In the genomic region with DNA sequence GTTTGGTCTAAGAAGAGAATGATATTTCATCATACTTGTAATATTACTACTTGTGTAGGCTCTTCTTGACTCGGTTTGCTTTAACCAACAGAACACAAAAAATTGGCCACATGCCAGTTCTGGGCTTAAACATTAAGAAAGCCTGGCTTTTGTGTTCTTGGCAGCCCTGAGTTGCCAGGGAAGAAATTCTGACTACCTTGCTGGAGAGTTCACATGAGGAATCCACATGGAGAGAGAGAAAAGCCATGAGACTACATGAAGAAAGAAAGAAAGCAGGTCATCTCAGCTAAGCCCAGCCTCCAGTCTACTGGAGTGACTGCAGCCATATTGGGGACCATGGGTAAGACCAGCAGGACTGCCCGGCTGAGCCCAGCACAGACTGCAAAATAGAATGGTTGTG, we compare ENCODE assay signal across 18 cellular contexts.
DNase-seq lines count a peak whose midpoint lies in the region; ATAC-seq and TF ChIP-seq lines count a peak whose summit lies in the region.
"Had no signal": no experiment of that assay in that cellular context is flagged by ENCODE, and none has a peak within 500 bp of the region (broad histone marks: within the 10 kb centered on the region; RNA-seq: fewer than 3 reads in every experiment).

No MANE protein-coding gene starts in this region.

- in situ Hi-C loops in ACHN (cut with HindIII; ENCODE audit: low pct_ligation_motif_present, low pct_unique_long_range_greater_than_20kb, low sequenced_read_pairs) = no loop called here

- intact Hi-C loops in left lung (cut with DNase I) = no loop called here
- intact Hi-C loops in activated T-helper 1 cell treated with anti-CD3 and anti-CD28 coated beads, Interleukin-12 subunit alpha, Interleukin-12 subunit beta, Interleukin-2, Interleukin-4 antibody, amounts not matched to agents 30 ng/mL and 10 ng/mL and 1 ng/mL, durations not matched to agents 14 hours and 24 hours and 36 hours (cut with micrococcal nuclease) = no loop called here

- no peak overlapping the region for H3K4me3 ChIP-seq in LNCaP clone FGC (ENCODE audit: low read depth, low read length)
- H3K4me3 ChIP-seq in choroid plexus epithelial cell (ENCODE audit: low read depth, low read length) = no peak overlapping the region
- no peak overlapping the region for H3K4me3 ChIP-seq in left lung
- H3K4me3 ChIP-seq: BLaER1, pancreas, thoracic aorta had no signal

- H3K27me3 Mint-ChIP-seq in activated T-helper 1 cell treated with anti-CD3 and anti-CD28 coated beads, Interleukin-12 subunit alpha, Interleukin-12 subunit beta, Interleukin-2, Interleukin-4 antibody, amounts not matched to agents 30 ng/mL and 10 ng/mL and 1 ng/mL, durations not matched to agents 14 hours and 24 hours and 36 hours (ENCODE audit: insufficient read depth) = no peaks in the 10 kb centered on the region
- H3K27me3 Mint-ChIP-seq: activated T-cell treated with anti-CD3 and anti-CD28 coated beads, Interleukin-2, amount 50 U/mL, for 24 hours had no signal

- H3K36me3 Mint-ChIP-seq in activated T-helper 1 cell treated with anti-CD3 and anti-CD28 coated beads, Interleukin-12 subunit alpha, Interleukin-12 subunit beta, Interleukin-2, Interleukin-4 antibody, amounts not matched to agents 30 ng/mL and 10 ng/mL and 1 ng/mL, durations not matched to agents 14 hours and 24 hours and 36 hours (ENCODE audit: low read depth) = peaks cover 7% of the 10 kb centered on the region

- TF ChIP-seq CTCF in LNCaP clone FGC (IDR thresholded peaks at IDR 0.05; ENCODE audit: control insufficient read depth, extremely low read depth, insufficient read depth) (no peak), choroid plexus epithelial cell (conservative IDR thresholded peaks at IDR 0.05; ENCODE audit: low read depth, low read length) (no peak), left lung (IDR thresholded peaks at IDR 0.05) (no peak)

- peaks cover 10% of the 10 kb centered on the region for H3K9me3 Mint-ChIP-seq in activated T-helper 1 cell treated with anti-CD3 and anti-CD28 coated beads, Interleukin-12 subunit alpha, Interleukin-12 subunit beta, Interleukin-2, Interleukin-4 antibody, amounts not matched to agents 30 ng/mL and 10 ng/mL and 1 ng/mL, durations not matched to agents 14 hours and 24 hours and 36 hours
- H3K9me3 Mint-ChIP-seq: activated T-cell treated with anti-CD3 and anti-CD28 coated beads, Interleukin-2, amount 50 U/mL, for 24 hours; T-helper 2 cell treated with Interferon-gamma antibody and Interleukin-4, amounts not matched to agents 5 μg/mL and 100 μg/mL, for 36 hours had no signal

- H3K9me3 ChIP-seq in left lung = no peaks in the 10 kb centered on the region
- H3K9me3 ChIP-seq: BLaER1, pancreas, thoracic aorta had no signal

- ATAC-seq in left lung (peak; percentile 52), GM21619 (IDR thresholded peaks at IDR 0.05; ENCODE audit: unreplicated experiment) (no peak), HG02884 (IDR thresholded peaks at IDR 0.05; ENCODE audit: unreplicated experiment) (no peak)
- ATAC-seq: HCT116, Right ventricle myocardium inferior had no signal

- no peaks in the 10 kb centered on the region for H3K4me1 ChIP-seq in left lung
- H3K4me1 ChIP-seq: pancreas had no signal

- H3K27ac ChIP-seq in left lung = no peak overlapping the region
- H3K27ac ChIP-seq: BLaER1, pancreas, thoracic aorta had no signal

- no peak overlapping the region for H3K27ac Mint-ChIP-seq in activated T-helper 1 cell treated with anti-CD3 and anti-CD28 coated beads, Interleukin-12 subunit alpha, Interleukin-12 subunit beta, Interleukin-2, Interleukin-4 antibody, amounts not matched to agents 30 ng/mL and 10 ng/mL and 1 ng/mL, durations not matched to agents 14 hours and 24 hours and 36 hours
- H3K27ac Mint-ChIP-seq: activated T-cell treated with anti-CD3 and anti-CD28 coated beads, Interleukin-2, amount 50 U/mL, for 24 hours; T-helper 2 cell treated with Interferon-gamma antibody and Interleukin-4, amounts not matched to agents 5 μg/mL and 100 μg/mL, for 36 hours had no signal

- H3K36me3 ChIP-seq in left lung = no peaks in the 10 kb centered on the region
- H3K36me3 ChIP-seq: BLaER1, pancreas, thoracic aorta had no signal

- no peak overlapping the region for H3K4me3 Mint-ChIP-seq in activated T-helper 1 cell treated with anti-CD3 and anti-CD28 coated beads, Interleukin-12 subunit alpha, Interleukin-12 subunit beta, Interleukin-2, Interleukin-4 antibody, amounts not matched to agents 30 ng/mL and 10 ng/mL and 1 ng/mL, durations not matched to agents 14 hours and 24 hours and 36 hours
- H3K4me3 Mint-ChIP-seq: activated T-cell treated with anti-CD3 and anti-CD28 coated beads, Interleukin-2, amount 50 U/mL, for 24 hours; T-helper 2 cell treated with Interferon-gamma antibody and Interleukin-4, amounts not matched to agents 5 μg/mL and 100 μg/mL, for 36 hours had no signal

- DNase-seq in ACHN (peak; percentile 43), LNCaP clone FGC (ENCODE audit: low read depth) (peak; percentile 44), choroid plexus epithelial cell (ENCODE audit: low read depth) (peak; percentile 93), left lung (no peak), NCI-H146 (lab: John Stamatoyannopoulos, UW) (no peak)
- no peak for DNase-seq in activated T-helper 1 cell treated with anti-CD3 and anti-CD28 coated beads, Interleukin-12 subunit alpha, Interleukin-12 subunit beta, Interleukin-2, Interleukin-4 antibody, amounts not matched to agents 30 ng/mL and 10 ng/mL and 1 ng/mL, durations not matched to agents 14 hours and 24 hours and 36 hours (ENCODE audit: low spot score)
- DNase-seq: activated CD4-positive, alpha-beta T cell treated with anti-CD3 and anti-CD28 coated beads for 48 hours; activated T-cell treated with anti-CD3 and anti-CD28 coated beads, Interleukin-2, amount 50 U/mL, for 24 hours; amniotic stem cell; NCI-H1930 had no signal

- peaks cover 56% of the 10 kb centered on the region for H3K4me1 Mint-ChIP-seq in activated T-helper 1 cell treated with anti-CD3 and anti-CD28 coated beads, Interleukin-12 subunit alpha, Interleukin-12 subunit beta, Interleukin-2, Interleukin-4 antibody, amounts not matched to agents 30 ng/mL and 10 ng/mL and 1 ng/mL, durations not matched to agents 14 hours and 24 hours and 36 hours (ENCODE audit: low read depth)

- H3K27me3 ChIP-seq in left lung = no peaks in the 10 kb centered on the region
- H3K27me3 ChIP-seq: BLaER1, pancreas had no signal

Comparison
In these comparisons a context has a peak if more than half of its experiments do, and no peak if none do; other contexts are left out.
1. DNase-seq: peak in ACHN (single experiment), LNCaP clone FGC (single experiment) and choroid plexus epithelial cell (single experiment); none in left lung (0 of 2), activated T-helper 1 cell treated with anti-CD3 and anti-CD28 coated beads, Interleukin-12 subunit alpha, Interleukin-12 subunit beta, Interleukin-2, Interleukin-4 antibody, amounts not matched to agents 30 ng/mL and 10 ng/mL and 1 ng/mL, durations not matched to agents 14 hours and 24 hours and 36 hours (single experiment) and NCI-H146 (single experiment).